ENCODE assay signal across 18 cellular contexts in genomic region chr5:112049738-112050137, GRCh38.
A peak's percentile ranks its signal among the peaks of the same experiment; 100 is the strongest.
DNase-seq lines count a peak whose midpoint lies in the region; ATAC-seq and TF ChIP-seq lines count a peak whose summit lies in the region.
"Had no signal": no experiment of that assay in that cellular context is flagged by ENCODE, and none has a peak within 500 bp of the region (broad histone marks: within the 10 kb centered on the region; RNA-seq: fewer than 3 reads in every experiment).

No MANE protein-coding gene starts in this region.

- H3K9me2 ChIP-seq in GM23248 (ENCODE audit: insufficient read depth) = no peaks in the 10 kb centered on the region

- TF ChIP-seq RAD21 in IMR-90 (IDR thresholded peaks at IDR 0.05; ENCODE audit: low read length) = no peak

- H3K4me1 Mint-ChIP-seq in activated CD8-positive, alpha-beta T cell treated with anti-CD3 and anti-CD28 coated beads, Interleukin-2, amount 10 ng/mL, durations not matched to agents 7 days and 5 days (ENCODE audit: low read depth) = no peaks in the 10 kb centered on the region
- H3K4me1 Mint-ChIP-seq: CD4-positive, alpha-beta memory T cell; GM23338 had no signal

- H3K4me2 ChIP-seq in GM23248 (ENCODE audit: unreplicated experiment) (no peak overlapping the region), IMR-90 (ENCODE audit: low read depth, low read length) (no peak overlapping the region), neuronal stem cell (ENCODE audit: insufficient read depth, low read length, poor library complexity, severe bottlenecking) (no peak overlapping the region)
- H3K4me2 ChIP-seq: GM23338 had no signal

- no peaks in the 10 kb centered on the region for H3K79me2 ChIP-seq in GM23248 (ENCODE audit: insufficient read depth)

- no peak overlapping the region for H2BK20ac ChIP-seq in IMR-90 (ENCODE audit: low read depth, low read length)

- DNase-seq in GM23248 (peak; percentile 14), IMR-90 (peak; percentile 25), foreskin keratinocyte (no peak), neuronal stem cell (ENCODE audit: low spot score) (no peak), cerebellar nuclear complex (lab: John Stamatoyannopoulos, UW) (no peak)
- DNase-seq in activated CD8-positive, alpha-beta T cell treated with anti-CD3 and anti-CD28 coated beads, Interleukin-2, amount 10 ng/mL, durations not matched to agents 7 days and 5 days = no peak
- DNase-seq in effector CD4-positive, alpha-beta T cell = no peak
- DNase-seq: C1 segment of cervical spinal cord; Calu3; CD4-positive, alpha-beta memory T cell; COR-L47; DMS153; DND-41; EL; GF-D8 had no signal

- no peaks in the 10 kb centered on the region for H3K9me3 Mint-ChIP-seq in activated CD8-positive, alpha-beta T cell treated with anti-CD3 and anti-CD28 coated beads, Interleukin-2, amount 10 ng/mL, durations not matched to agents 7 days and 5 days (ENCODE audit: insufficient read depth)

- H3K18ac ChIP-seq in IMR-90 (ENCODE audit: low read depth, low read length) = no peak overlapping the region
- no peak overlapping the region for H3K18ac ChIP-seq in neuronal stem cell (ENCODE audit: low read length)

- H3K9me3 ChIP-seq in GM23248 (ENCODE audit: low read depth) (no peaks in the 10 kb centered on the region), IMR-90 (ENCODE audit: control insufficient read depth, insufficient read depth, low read length) (peaks cover 4% of the 10 kb centered on the region), neuronal stem cell (replicated peaks in 1 of 2; ENCODE audit: control insufficient read depth in 2 of 2, insufficient read depth in 1 of 2, low read depth in 1 of 2, low read length in 2 of 2) (peaks cover 3 to 7% of the 10 kb centered on the region in 2 donors)
- H3K9me3 ChIP-seq: HAP-1 had no signal

- H3K4ac ChIP-seq in IMR-90 (ENCODE audit: low read depth, low read length) (no peak overlapping the region), neuronal stem cell (ENCODE audit: low read length) (no peak overlapping the region)

- H2AK9ac ChIP-seq in IMR-90 (replicated peaks; ENCODE audit: low read depth, low read length, poor library complexity) = no peak overlapping the region

- intact Hi-C loops in IMR-90 (cut with micrococcal nuclease) = no loop called here

- no peak overlapping the region for H3K27ac ChIP-seq in GM23248
- no peak overlapping the region for H3K27ac ChIP-seq in IMR-90 (ENCODE audit: insufficient read depth, low read length)
- H3K27ac ChIP-seq in foreskin keratinocyte = no peak overlapping the region
- H3K27ac ChIP-seq in neuronal stem cell (replicated peaks; ENCODE audit: low read length) = no peak overlapping the region

- in situ Hi-C loops in GM23248 (cut with MboI) = no loop called here
- in situ Hi-C loops in IMR-90 (cut with MboI; ENCODE audit: low sequenced_read_pairs) = no loop called here

- H2BK5ac ChIP-seq in IMR-90 (ENCODE audit: low read depth, low read length, poor library complexity, severe bottlenecking) = no peak overlapping the region
- H2BK5ac ChIP-seq in neuronal stem cell (ENCODE audit: low read length) = no peak overlapping the region

- no peak for TF ChIP-seq CTCF in IMR-90 (conservative IDR thresholded peaks at IDR 0.05; ENCODE audit: low read depth, low read length)
- TF ChIP-seq CTCF in foreskin keratinocyte (conservative IDR thresholded peaks at IDR 0.05) = no peak

- H2AFZ ChIP-seq in GM23248 = no peak overlapping the region
- peak overlapping the region; percentile 32 for H2AFZ ChIP-seq in IMR-90 (replicated peaks; ENCODE audit: low read length, poor library complexity)
- H2AFZ ChIP-seq in neuronal stem cell (ENCODE audit: low read length) = peak overlapping the region; percentile 62
- H2AFZ ChIP-seq: GM23338 had no signal

- H2BK15ac ChIP-seq in IMR-90 (ENCODE audit: low read depth, low read length) (no peak overlapping the region), neuronal stem cell (ENCODE audit: low read length) (no peak overlapping the region)

- no peak overlapping the region for H4K8ac ChIP-seq in IMR-90 (ENCODE audit: low read depth in 2 of 2, low read length in 2 of 2)
- no peak overlapping the region for H4K8ac ChIP-seq in neuronal stem cell (ENCODE audit: low read depth, low read length)

- H3K79me1 ChIP-seq in IMR-90 (ENCODE audit: low read depth in 1 of 2, low read length in 2 of 2) (no peaks in the 10 kb centered on the region), neuronal stem cell (ENCODE audit: low read depth, low read length) (no peaks in the 10 kb centered on the region)

- H3K4me3 ChIP-seq in GM23248 = no peak overlapping the region
- no peak overlapping the region for H3K4me3 ChIP-seq in IMR-90 (ENCODE audit: insufficient read depth, low read depth, low read length)
- H3K4me3 ChIP-seq in neuronal stem cell (ENCODE audit: low read length in 2 of 2) = no peak overlapping the region
- H3K4me3 ChIP-seq: GM23338, HAP-1 had no signal

- H3K36me3 ChIP-seq in GM23248 (ENCODE audit: low read depth) = no peaks in the 10 kb centered on the region
- no peaks in the 10 kb centered on the region for H3K36me3 ChIP-seq in IMR-90 (ENCODE audit: control insufficient read depth, insufficient read depth, low read length)
- H3K36me3 ChIP-seq in neuronal stem cell (replicated peaks in 1 of 2; ENCODE audit: control insufficient read depth in 2 of 2, insufficient read depth in 2 of 2, low read length in 2 of 2) = no peaks in the 10 kb centered on the region
- H3K36me3 ChIP-seq: HAP-1 had no signal

- dilution Hi-C loops in IMR-90 (cut with HindIII; ENCODE audit: low sequenced_read_pairs, unreplicated experiment) = no loop called here

- WGBS in GM23248 (ENCODE audit: low coverage in 1 of 2, low lambda C conversion rate in 2 of 2, missing lambda C conversion rate in 2 of 2), 2 experiments = 56 to 62% methylated on average over 3 of the region's 3 CpGs
- no CpG with 5 or more reads among the region's 3 CpGs for WGBS in IMR-90 (ENCODE audit: extremely low coverage in 2 of 2, insufficient read length in 1 of 2), 2 experiments
- no CpG with 5 or more reads among the region's 3 CpGs for WGBS in neuronal stem cell (ENCODE audit: extremely low coverage in 2 of 2, insufficient read length in 2 of 2, insufficient replicate concordance in 1 of 2), 2 donors

- H3K23ac ChIP-seq in IMR-90 (ENCODE audit: low read depth, low read length) (no peak overlapping the region), neuronal stem cell (ENCODE audit: low read depth, low read length, poor library complexity) (no peak overlapping the region)

- no peak overlapping the region for H3K56ac ChIP-seq in IMR-90 (ENCODE audit: extremely low read depth, insufficient read depth, low read length)

- H2BK120ac ChIP-seq in IMR-90 (ENCODE audit: low read depth, low read length) = no peak overlapping the region
- no peak overlapping the region for H2BK120ac ChIP-seq in neuronal stem cell (ENCODE audit: low read depth, low read length)

- no peak overlapping the region for H4K5ac ChIP-seq in IMR-90 (ENCODE audit: low read depth, low read length)

- no peaks in the 10 kb centered on the region for H3K27me3 Mint-ChIP-seq in activated CD8-positive, alpha-beta T cell treated with anti-CD3 and anti-CD28 coated beads, Interleukin-2, amount 10 ng/mL, durations not matched to agents 7 days and 5 days (ENCODE audit: low read depth)

- H3K9ac ChIP-seq in GM23248 (no peak overlapping the region), IMR-90 (ENCODE audit: low read depth, low read length) (no peak overlapping the region), neuronal stem cell (ENCODE audit: low read depth, low read length, poor library complexity) (no peak overlapping the region)

- H3K36me3 Mint-ChIP-seq in activated CD8-positive, alpha-beta T cell treated with anti-CD3 and anti-CD28 coated beads, Interleukin-2, amount 10 ng/mL, durations not matched to agents 7 days and 5 days (ENCODE audit: low read depth) = no peaks in the 10 kb centered on the region
- H3K36me3 Mint-ChIP-seq: CD4-positive, alpha-beta memory T cell had no signal

- BruUV-seq in IMR-90 (replicated peaks; lab: Mats Ljungman, UMichigan) = no TSS peak

- no peak for TF ChIP-seq POLR2A in IMR-90 (IDR thresholded peaks at IDR 0.05; ENCODE audit: low read depth, low read length)

- CTCF ChIA-PET in IMR-90 (lab: Yijun Ruan, JAX) = no interaction called here
- CTCF ChIA-PET in activated CD8-positive, alpha-beta T cell treated with anti-CD3 and anti-CD28 coated beads, Interleukin-2, amount 10 ng/mL, durations not matched to agents 7 days and 5 days (lab: Charles Lee) = no interaction called here

- H3K27ac Mint-ChIP-seq in activated CD8-positive, alpha-beta T cell treated with anti-CD3 and anti-CD28 coated beads, Interleukin-2, amount 10 ng/mL, durations not matched to agents 7 days and 5 days = no peak overlapping the region
- H3K27ac Mint-ChIP-seq: CD4-positive, alpha-beta memory T cell; GM23338 had no signal

- H3K4me3 Mint-ChIP-seq in activated CD8-positive, alpha-beta T cell treated with anti-CD3 and anti-CD28 coated beads, Interleukin-2, amount 10 ng/mL, durations not matched to agents 7 days and 5 days = no peak overlapping the region
- H3K4me3 Mint-ChIP-seq: CD4-positive, alpha-beta memory T cell; GM23338 had no signal

- H3K14ac ChIP-seq in IMR-90 (replicated peaks; ENCODE audit: low read depth, low read length) = no peak overlapping the region
- H3K14ac ChIP-seq in neuronal stem cell (ENCODE audit: low read length) = no peak overlapping the region

- no peaks in the 10 kb centered on the region for H3K4me1 ChIP-seq in GM23248 (ENCODE audit: insufficient read depth)
- H3K4me1 ChIP-seq in IMR-90 (ENCODE audit: control insufficient read depth, insufficient read depth, low read length) = no peaks in the 10 kb centered on the region
- no peaks in the 10 kb centered on the region for H3K4me1 ChIP-seq in foreskin keratinocyte
- H3K4me1 ChIP-seq in neuronal stem cell (ENCODE audit: control insufficient read depth in 2 of 2, insufficient read depth in 1 of 2, low read depth in 1 of 2, low read length in 2 of 2) = no peaks in the 10 kb centered on the region
- H3K4me1 ChIP-seq: HAP-1 had no signal

- no peak overlapping the region for H4K91ac ChIP-seq in IMR-90 (ENCODE audit: insufficient read depth, low read depth, low read length)
- H4K91ac ChIP-seq in neuronal stem cell (ENCODE audit: low read depth, low read length, poor library complexity) = no peak overlapping the region

- ATAC-seq in IMR-90 (ENCODE audit: low read depth) = no peak
- peak; percentile 16 for ATAC-seq in foreskin keratinocyte
- no peak for ATAC-seq in GM21381 (IDR thresholded peaks at IDR 0.05; ENCODE audit: unreplicated experiment)
- no peak for ATAC-seq in activated CD8-positive, alpha-beta T cell treated with anti-CD3 and anti-CD28 coated beads, Interleukin-2, amount 10 ng/mL, durations not matched to agents 7 days and 5 days
- ATAC-seq: GM23338 had no signal

- H4K20me1 ChIP-seq in GM23248 (ENCODE audit: insufficient read depth) (no peaks in the 10 kb centered on the region), IMR-90 (ENCODE audit: insufficient read depth, low read length) (no peaks in the 10 kb centered on the region)

- H3K27me3 ChIP-seq in GM23248 (replicated peaks; ENCODE audit: insufficient read depth) (no peaks in the 10 kb centered on the region), IMR-90 (ENCODE audit: control insufficient read depth, insufficient read depth, low read length) (no peaks in the 10 kb centered on the region), foreskin keratinocyte (peaks cover 30% of the 10 kb centered on the region), neuronal stem cell (ENCODE audit: control insufficient read depth in 3 of 3, insufficient read depth in 3 of 3, low read depth in 1 of 3, low read length in 3 of 3) (no peaks in the 10 kb centered on the region)

- H3F3A ChIP-seq in GM23248 (ENCODE audit: insufficient read depth) = no peaks in the 10 kb centered on the region

- H3K9me1 ChIP-seq in IMR-90 (ENCODE audit: insufficient read depth, low read length) = no peaks in the 10 kb centered on the region

- no peak overlapping the region for H2AK5ac ChIP-seq in IMR-90 (ENCODE audit: low read depth, low read length)
- no peak overlapping the region for H2AK5ac ChIP-seq in neuronal stem cell (ENCODE audit: low read depth, low read length)

- no peak overlapping the region for H2BK12ac ChIP-seq in neuronal stem cell (ENCODE audit: low read length)

- POLR2A ChIA-PET in IMR-90 (lab: Charles Lee; ENCODE audit: unreplicated experiment) = no interaction called here
- POLR2A ChIA-PET in activated CD8-positive, alpha-beta T cell treated with anti-CD3 and anti-CD28 coated beads, Interleukin-2, amount 10 ng/mL, durations not matched to agents 7 days and 5 days (lab: Charles Lee) = no interaction called here

Comparison
In these comparisons a context has a peak if more than half of its experiments do, and no peak if none do; other contexts are left out.
1. DNase-seq: peak in GM23248 (single experiment) and IMR-90 (single experiment); none in foreskin keratinocyte (0 of 2), neuronal stem cell (single experiment), activated CD8-positive, alpha-beta T cell treated with anti-CD3 and anti-CD28 coated beads, Interleukin-2, amount 10 ng/mL, durations not matched to agents 7 days and 5 days (single experiment), effector CD4-positive, alpha-beta T cell (single experiment) and cerebellar nuclear complex (0 of 2).